Comparison of ENCODE assay signal across 12 cellular contexts in genomic region chr10:101938316-101939272, GRCh38.
DNase-seq lines count a peak whose midpoint lies in the region; ATAC-seq, FAIRE-seq and TF ChIP-seq lines count a peak whose summit lies in the region.
"Had no signal": no experiment of that assay in that cellular context is flagged by ENCODE, and none has a peak within 500 bp of the region (broad histone marks: within the 10 kb centered on the region; RNA-seq: fewer than 3 reads in every experiment).

No MANE protein-coding gene starts in this region.

- FAIRE-seq in RCC 7860 (lab: Jason Lieb, UNC): peak; percentile 44

- no peak for ATAC-seq in HG03520 (IDR thresholded peaks at IDR 0.05; ENCODE audit: unreplicated experiment)

- no peak overlapping the region for H3K4me3 ChIP-seq in fibroblast of villous mesenchyme (ENCODE audit: low read depth, low read length)
- H3K4me3 ChIP-seq: HAP-1 had no signal

- TF ChIP-seq CTCF in fibroblast of villous mesenchyme (IDR thresholded peaks at IDR 0.05; ENCODE audit: insufficient read depth, low read depth, low read length): no peak

- peak; percentile 92 for DNase-seq in EL
- DNase-seq in RCC 7860 (ENCODE audit: low spot score): peak; percentile 69
- peak; percentile 90 for DNase-seq in fibroblast of villous mesenchyme (ENCODE audit: low read depth)
- peak; percentile 95 for DNase-seq in pulmonary artery endothelial cell (ENCODE audit: low read depth, low spot score)
- DNase-seq in DMS79 (lab: John Stamatoyannopoulos, UW): no peak
- no peak for DNase-seq in DMS53 (lab: John Stamatoyannopoulos, UW)
- no peak for DNase-seq in nucleus accumbens (lab: John Stamatoyannopoulos, UW)
- DNase-seq: activated naive CD8-positive, alpha-beta T cell treated with anti-CD3 and anti-CD28 coated beads, Interleukin-2, amount 50 U/mL, for 24 hours; NCI-H1436; stimulated activated naive CD4-positive, alpha-beta T cell treated with Interleukin-2 at 50 U/mL for 16 hours had no signal

Comparison
In these comparisons a context has a peak if more than half of its experiments do, and no peak if none do; other contexts are left out.
1. DNase-seq: peak in EL (single experiment), RCC 7860 (single experiment), fibroblast of villous mesenchyme (single experiment) and pulmonary artery endothelial cell (single experiment); none in DMS79 (single experiment), DMS53 (single experiment) and nucleus accumbens (0 of 56).